Comparison of ENCODE assay signal across 23 cellular contexts in genomic region chr1:45718289-45718688, GRCh38.
"Had no signal": no experiment of that assay in that cellular context is flagged by ENCODE, and none has a peak within 500 bp of the region (broad histone marks: within the 10 kb centered on the region; RNA-seq: fewer than 3 reads in every experiment).

No MANE protein-coding gene starts in this region.

- ATAC-seq: esophagus mucosa; gastrocnemius medialis; left cardiac atrium; left lung; naive thymus-derived CD4-positive, alpha-beta T cell; right cardiac atrium; stimulated activated effector memory CD8-positive, alpha-beta T cell treated with anti-CD3 and anti-CD28 coated beads, Interleukin-12 subunit alpha, Interleukin-12 subunit beta, amount 100 ng/mL, for 72 hours had no signal

- H3K27me3 ChIP-seq: dorsolateral prefrontal cortex, gastrocnemius medialis, left lung, neural progenitor cell, sigmoid colon, stomach, tibial artery, uterus had no signal

- H3K36me3 ChIP-seq: neural progenitor cell, prostate gland, uterus had no signal

- H3K4me1 ChIP-seq: gastrocnemius medialis, neural progenitor cell, prostate gland, stomach, tibial artery, uterus had no signal

- H3K9me3 ChIP-seq: gastrocnemius medialis, left lung, prostate gland, sigmoid colon, stomach, tibial artery, uterus had no signal

- H2AFZ ChIP-seq: neural progenitor cell had no signal

- H3K4me2 ChIP-seq: neural progenitor cell had no signal

- DNase-seq: effector CD4-positive, alpha-beta T cell; foreskin fibroblast; gastrocnemius medialis; head of caudate nucleus; left cardiac atrium; left lung; mesendoderm; midbrain; naive thymus-derived CD4-positive, alpha-beta T cell; right cardiac atrium; sigmoid colon; stimulated activated CD4-positive, alpha-beta T cell treated with anti-CD3 and anti-CD28 coated beads, Interleukin-2, amount 100 ng/mL, for 24 hours; stimulated activated CD4-positive, alpha-beta T cell treated with anti-CD3 and anti-CD28 coated beads, Interleukin-4, amount 100 ng/mL, for 24 hours; stimulated activated naive CD4-positive, alpha-beta T cell treated with Interleukin-2 at 50 U/mL for 16 hours; stomach; tibial artery; uterus had no signal

- H3K4me3 ChIP-seq: dorsolateral prefrontal cortex, gastrocnemius medialis, left lung, neural progenitor cell, prostate gland, sigmoid colon, stomach, tibial artery, uterus had no signal

- H3K27ac ChIP-seq: dorsolateral prefrontal cortex, epithelial cell of prostate, gastrocnemius medialis, left lung, neural progenitor cell, prostate gland, sigmoid colon, stomach, tibial artery, uterus had no signal
